Comparison of ENCODE assay signal across 9 cellular contexts in genomic region chr11:87352759-87353707, GRCh38.
DNase-seq lines count a peak whose midpoint lies in the region; ATAC-seq, FAIRE-seq and TF ChIP-seq lines count a peak whose summit lies in the region.
"Had no signal": no experiment of that assay in that cellular context is flagged by ENCODE, and none has a peak within 500 bp of the region (broad histone marks: within the 10 kb centered on the region; RNA-seq: fewer than 3 reads in every experiment).

No MANE protein-coding gene starts in this region.

- H3K36me3 ChIP-seq in HepG2 (replicated peaks in 1 of 2; ENCODE audit: control insufficient read depth in 1 of 2, insufficient read depth in 2 of 2, low read length in 2 of 2): no peaks in the 10 kb centered on the region

- no TSS peak for BruUV-seq in HepG2 (replicated peaks; lab: Mats Ljungman, UMichigan)

- H3K9me3 ChIP-seq in HepG2 (ENCODE audit: low read length): no peaks in the 10 kb centered on the region

- no peaks in the 10 kb centered on the region for H3K4me1 ChIP-seq in HepG2 (ENCODE audit: insufficient read depth, low read length)

- H3K9ac ChIP-seq in HepG2 (ENCODE audit: insufficient read depth, low read depth, low read length): no peak overlapping the region

- H2AFZ ChIP-seq in HepG2 (ENCODE audit: low read length): no peak overlapping the region

- in situ Hi-C loops in HepG2 (cut with HindIII; ENCODE audit: extremely low pct_ligation_motif_present, low pct_unique_long_range_greater_than_20kb): loop anchor here (5.0 to 10.0 kb wide), 2 partner anchors 69 to 1192 kb away; no protein-coding TSS in a partner anchor

- TF ChIP-seq EP300 in HepG2 (IDR thresholded peaks at IDR 0.05; ENCODE audit: low read depth in 2 of 2, low read length in 2 of 2) (no peak), HepG2 (CRISPR knock-in tag; IDR thresholded peaks at IDR 0.05; ENCODE audit: borderline replicate concordance) (no peak)

- no peaks in the 10 kb centered on the region for H3K79me2 ChIP-seq in HepG2 (ENCODE audit: insufficient read depth, low read length)

- intact Hi-C loops in HepG2 (cut with micrococcal nuclease; ENCODE audit: unreplicated experiment): loop anchor here (1.0 to 10.0 kb wide), 2 partner anchors 68 to 1532 kb away; no protein-coding TSS in a partner anchor

- peak; percentile 65 for DNase-seq in AML-193 (lab: John Stamatoyannopoulos, UW)
- DNase-seq in NCI-H2227 (lab: John Stamatoyannopoulos, UW; ENCODE audit: unreplicated experiment): peak; percentile 85
- peak; percentile 74 for DNase-seq in activated CD4-positive, alpha-beta T cell treated with anti-CD3 and anti-CD28 coated beads for 1 hour
- peak; percentile 71 for DNase-seq in cerebellar cortex (ENCODE audit: low spot score)
- DNase-seq in HepG2 (ENCODE audit: low spot score): peak; percentile 51
- DNase-seq in stimulated activated CD4-positive, alpha-beta T cell treated with anti-CD3 and anti-CD28 coated beads, TNF-alpha, amount 100 ng/mL, for 1 hour (ENCODE audit: low read depth in 3 of 3, low spot score in 1 of 3): peak; percentile 50 to 84 (median 57)

- no peak overlapping the region for H3K4me2 ChIP-seq in HepG2 (ENCODE audit: low read depth, low read length)

- peak; percentile 54 for FAIRE-seq in HepG2 (lab: Jason Lieb, UNC)
- FAIRE-seq: TTC549 had no signal

- POLR2A ChIA-PET in HepG2 (lab: Yijun Ruan, JAX): no interaction called here

- peak; percentile 93 for TF ChIP-seq RAD21 in HepG2 (CRISPR knock-in tag; IDR thresholded peaks at IDR 0.05)

- no peak overlapping the region; a peak in 1 of 6 replicates for H3K4me3 ChIP-seq in HepG2 (replicated peaks in 1 of 3; ENCODE audit: insufficient read depth in 1 of 3, low read depth in 2 of 3, low read length in 3 of 3)

- WGBS in HepG2 (ENCODE audit: low lambda C conversion rate): 43% methylated on average over 9 of the region's 26 CpGs

- H3K27ac ChIP-seq in HepG2 (ENCODE audit: extremely low read length, insufficient read depth, low read length): no peak overlapping the region

- CTCF ChIA-PET in HepG2 (lab: Yijun Ruan, JAX; ENCODE audit: low intra/inter-chr PET ratio, low total read pairs): interaction anchor here (0.7 to 2.2 kb wide), 3 partner anchors 69 to 663 kb away, joined by 3 to 30 read pairs (median 3); no protein-coding TSS in a partner anchor

- peak; percentile 92 for ATAC-seq in GM18870 (IDR thresholded peaks at IDR 0.05; ENCODE audit: unreplicated experiment)
- ATAC-seq in HG03097 (IDR thresholded peaks at IDR 0.05; ENCODE audit: low FRiP score, unreplicated experiment): peak; percentile 94
- peak; percentile 98 for ATAC-seq in HepG2

- TF ChIP-seq POLR2A in HepG2 (IDR thresholded peaks at IDR 0.05; ENCODE audit: insufficient read depth in 1 of 2, low read depth in 2 of 2, low read length in 2 of 2): no peak

- no peaks in the 10 kb centered on the region; the same call in none of the 2 replicates for H4K20me1 ChIP-seq in HepG2 (ENCODE audit: insufficient read depth, low read length)

- TF ChIP-seq CTCF in HepG2 (CRISPR knock-in tag; IDR thresholded peaks at IDR 0.05): peak; percentile 98

- no peaks in the 10 kb centered on the region for H3K27me3 ChIP-seq in HepG2 (ENCODE audit: control insufficient read depth in 1 of 2, insufficient read depth in 2 of 2, low read length in 2 of 2)

TF ChIP-seq in HepG2, 621 proteins besides CTCF, POLR2A, EP300 and RAD21 (continues in another document):
- TF ChIP-seq SATB2 (CRISPR knock-in tag; IDR thresholded peaks at IDR 0.05) (no peak), NFKB2 (CRISPR knock-in tag; IDR thresholded peaks at IDR 0.05; ENCODE audit: borderline replicate concordance) (no peak; the same call in 1 of the 2 replicates), NR2F1 (CRISPR knock-in tag; IDR thresholded peaks at IDR 0.05) (no peak), ZNF674 (CRISPR knock-in tag; IDR thresholded peaks at IDR 0.05; ENCODE audit: low read depth) (no peak), U2AF1 (optimal IDR thresholded peaks at IDR 0.05; ENCODE audit: low read depth, low read length) (no peak), ZNF546 (CRISPR knock-in tag; conservative IDR thresholded peaks at IDR 0.05) (no peak), KDM2A (CRISPR knock-in tag; IDR thresholded peaks at IDR 0.05; ENCODE audit: borderline replicate concordance, low read depth) (peak; percentile 65; the same call in 1 of the 2 replicates), ZEB1 (IDR thresholded peaks at IDR 0.05; ENCODE audit: insufficient replicate concordance, low read depth) (no peak), ZNF569 (CRISPR knock-in tag; IDR thresholded peaks at IDR 0.05; ENCODE audit: borderline replicate concordance) (no peak), ZNF7 (CRISPR knock-in tag; IDR thresholded peaks at IDR 0.05) (no peak), KLF6 (CRISPR knock-in tag; IDR thresholded peaks at IDR 0.05) (no peak), ZMAT3 (CRISPR knock-in tag; conservative IDR thresholded peaks at IDR 0.05) (no peak), ZNF644 (CRISPR knock-in tag; IDR thresholded peaks at IDR 0.05; ENCODE audit: low read depth) (no peak), HIC2 (CRISPR knock-in tag; IDR thresholded peaks at IDR 0.05; ENCODE audit: low read depth) (no peak), ATF7 (IDR thresholded peaks at IDR 0.05) (peak; percentile 91), ATF7 (CRISPR knock-in tag; IDR thresholded peaks at IDR 0.05) (no peak), HNRNPUL1 (IDR thresholded peaks at IDR 0.05; ENCODE audit: low read depth, low read length) (no peak), KMT2B (CRISPR knock-in tag; IDR thresholded peaks at IDR 0.05) (no peak), FOXP1 (IDR thresholded peaks at IDR 0.05) (no peak), FOXP1 (CRISPR knock-in tag; IDR thresholded peaks at IDR 0.05) (no peak), ZNF292 (CRISPR knock-in tag; IDR thresholded peaks at IDR 0.05; ENCODE audit: borderline replicate concordance, low read depth) (no peak), SP5 (CRISPR knock-in tag; IDR thresholded peaks at IDR 0.05; ENCODE audit: borderline replicate concordance, low read depth) (no peak), KDM3A (CRISPR knock-in tag; IDR thresholded peaks at IDR 0.05; ENCODE audit: low read depth) (0 out of 2 replicates have a peak, but pooled peaks have one; percentile 37), BCLAF1 (IDR thresholded peaks at IDR 0.05) (no peak), ZNF776 (CRISPR knock-in tag; IDR thresholded peaks at IDR 0.05) (no peak), KLF15 (CRISPR knock-in tag; IDR thresholded peaks at IDR 0.05; ENCODE audit: borderline replicate concordance) (no peak), DR1 (CRISPR knock-in tag; IDR thresholded peaks at IDR 0.05) (no peak), ZNF572 (CRISPR knock-in tag; IDR thresholded peaks at IDR 0.05) (no peak), BATF2 (CRISPR knock-in tag; IDR thresholded peaks at IDR 0.05) (no peak), BORCS8-MEF2B (CRISPR knock-in tag; IDR thresholded peaks at IDR 0.05) (no peak), XRCC5 (optimal IDR thresholded peaks at IDR 0.05; ENCODE audit: low read length) (peak; percentile 26), ETV5 (CRISPR knock-in tag; IDR thresholded peaks at IDR 0.05; ENCODE audit: borderline replicate concordance) (no peak), STAG1 (CRISPR knock-in tag; IDR thresholded peaks at IDR 0.05) (peak; percentile 95), ZFAT (CRISPR knock-in tag; conservative IDR thresholded peaks at IDR 0.05) (no peak), SRSF9 (IDR thresholded peaks at IDR 0.05; ENCODE audit: borderline replicate concordance, insufficient read depth, low read depth, low read length, poor library complexity, severe bottlenecking) (no peak)
